In the genomic region with DNA sequence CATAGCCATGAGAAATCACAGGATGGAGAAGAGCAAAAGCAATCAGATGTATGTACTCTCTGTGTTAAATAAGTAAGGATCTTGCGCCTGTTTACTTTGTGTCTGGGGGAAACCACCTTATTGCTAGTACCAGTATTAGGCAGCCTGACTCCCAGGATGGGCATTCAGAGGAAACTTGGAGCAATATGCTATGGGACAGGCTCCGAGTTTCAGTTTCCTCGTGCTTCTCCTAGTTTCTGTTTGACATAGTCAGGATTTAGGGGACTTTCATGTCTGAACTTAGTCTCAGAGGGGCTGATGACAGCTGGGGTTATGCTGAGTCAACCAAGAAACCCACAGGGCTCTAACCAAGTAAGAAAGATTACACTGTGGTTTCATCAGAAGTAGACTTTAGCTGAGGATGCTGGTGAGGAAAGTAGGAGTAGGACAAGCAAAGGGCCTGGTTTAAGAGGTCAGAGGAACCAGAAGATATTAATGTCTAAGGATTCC, we compare ENCODE assay signal across 8 cellular contexts.
A peak's percentile ranks its signal among the peaks of the same experiment; 100 is the strongest.
DNase-seq lines count a peak whose midpoint lies in the region; ATAC-seq lines count a peak whose summit lies in the region.

No MANE protein-coding gene starts in this region.

- peaks cover 5% of the 10 kb centered on the region for H3K4me1 ChIP-seq in ACC112 (ENCODE audit: control insufficient read depth, insufficient read depth, low read length, unreplicated experiment)

- ATAC-seq in GM19035 (IDR thresholded peaks at IDR 0.05; ENCODE audit: unreplicated experiment) = peak; percentile 100
- peak; percentile 99 for ATAC-seq in HG03097 (IDR thresholded peaks at IDR 0.05; ENCODE audit: low FRiP score, unreplicated experiment)

- no peaks in the 10 kb centered on the region for H3K79me2 ChIP-seq in ACC112 (ENCODE audit: control insufficient read depth, insufficient read depth, low read length, unreplicated experiment)

- H3K27me3 ChIP-seq in ACC112 (ENCODE audit: insufficient read depth, low read length) = peaks cover 8% of the 10 kb centered on the region

- no peaks in the 10 kb centered on the region for H3K36me3 ChIP-seq in ACC112 (ENCODE audit: insufficient read depth, low read length)

- H2AFZ ChIP-seq in ACC112 (ENCODE audit: low read length, unreplicated experiment) = peak overlapping the region; percentile 59

- H3K4me3 ChIP-seq in ACC112 (ENCODE audit: low read depth, low read length) = peak overlapping the region; percentile 26; the same call in 1 of the 2 replicates

- peak; percentile 36 to 52 for DNase-seq in activated CD4-positive, alpha-beta T cell treated with anti-CD3 and anti-CD28 coated beads, Interleukin-2, amount 50 U/mL, for 48 hours
- DNase-seq in stimulated activated CD4-positive, alpha-beta T cell treated with anti-CD3 and anti-CD28 coated beads, Interleukin-2, amount 100 ng/mL, for 24 hours = peak; percentile 31 to 36
- DNase-seq in substantia nigra (lab: John Stamatoyannopoulos, UW) (no peak), NCI-H187 treated with DMSO at 0.1 percent for 48 hours (lab: John Stamatoyannopoulos, UW) (no peak), COR-L47 (lab: John Stamatoyannopoulos, UW) (no peak)

- H3K27ac ChIP-seq in ACC112 (ENCODE audit: low read depth, low read length) (peak overlapping the region; percentile 36), substantia nigra (ENCODE audit: low read depth, low read length, poor library complexity, severe bottlenecking) (no peak overlapping the region)

Comparison
In these comparisons a context has a peak if more than half of its experiments do, and no peak if none do; other contexts are left out.
1. DNase-seq: peak in activated CD4-positive, alpha-beta T cell treated with anti-CD3 and anti-CD28 coated beads, Interleukin-2, amount 50 U/mL, for 48 hours (2 of 2) and stimulated activated CD4-positive, alpha-beta T cell treated with anti-CD3 and anti-CD28 coated beads, Interleukin-2, amount 100 ng/mL, for 24 hours (2 of 2); none in substantia nigra (0 of 49), NCI-H187 treated with DMSO at 0.1 percent for 48 hours (single experiment) and COR-L47 (single experiment).